ENCODE assay signal across 14 cellular contexts in genomic region chr12:68617160-68617926, GRCh38. TPM values are rescaled to one million over a fixed set of nuclear protein-coding genes. Genes with fewer than 3 reads are reported as not detected.
DNase-seq lines count a peak whose midpoint lies in the region; ATAC-seq, FAIRE-seq and TF ChIP-seq lines count a peak whose summit lies in the region.
"Had no signal": no experiment of that assay in that cellular context is flagged by ENCODE, and none has a peak within 500 bp of the region (broad histone marks: within the 10 kb centered on the region; RNA-seq: fewer than 3 reads in every experiment).

No MANE protein-coding gene starts in this region.

- no peak for FAIRE-seq in keratinocyte (lab: Jason Lieb, UNC)

- H3K79me2 ChIP-seq in GM23248 (ENCODE audit: insufficient read depth) = peaks cover 100% of the 10 kb centered on the region
- peaks cover 100% of the 10 kb centered on the region for H3K79me2 ChIP-seq in keratinocyte (ENCODE audit: control insufficient read depth, insufficient read depth, low read length)

- H3K27me3 ChIP-seq in GM23248 (replicated peaks; ENCODE audit: insufficient read depth) (no peaks in the 10 kb centered on the region), keratinocyte (ENCODE audit: control insufficient read depth, extremely low read depth, insufficient read depth, low read length) (no peaks in the 10 kb centered on the region)
- H3K27me3 ChIP-seq: tibial nerve had no signal

- H3K9ac ChIP-seq in GM23248 (peak overlapping the region; percentile 52), keratinocyte (ENCODE audit: control insufficient read depth, extremely low read depth, insufficient read depth, low read length) (peak overlapping the region; percentile 18)

- no peak for ATAC-seq in GM18907 (IDR thresholded peaks at IDR 0.05; ENCODE audit: unreplicated experiment)

- H3K4me1 ChIP-seq in GM23248 (ENCODE audit: insufficient read depth) (peaks cover 83% of the 10 kb centered on the region), keratinocyte (ENCODE audit: control insufficient read depth, extremely low read depth, insufficient read depth, low read length) (peaks cover 50% of the 10 kb centered on the region)

- H2AFZ ChIP-seq in GM23248 = no peak overlapping the region
- H2AFZ ChIP-seq in keratinocyte (ENCODE audit: control insufficient read depth, low read length) = no peak overlapping the region

- H3K27ac ChIP-seq in GM23248 (peak overlapping the region; percentile 73), keratinocyte (ENCODE audit: control insufficient read depth, insufficient read depth, low read length) (peak overlapping the region; percentile 73)
- H3K27ac ChIP-seq: coronary artery had no signal

- H3K4me2 ChIP-seq in GM23248 (ENCODE audit: unreplicated experiment) (peak overlapping the region; percentile 48), keratinocyte (ENCODE audit: control insufficient read depth, extremely low read depth, insufficient read depth, low read depth, low read length) (peak overlapping the region; percentile 39)

- WGBS in GM23248 (ENCODE audit: low coverage in 1 of 2, low lambda C conversion rate in 2 of 2, missing lambda C conversion rate in 2 of 2), 2 experiments = 59 to 60% methylated on average over 4 of the region's 4 CpGs

- peaks cover 6% of the 10 kb centered on the region for H3K9me1 ChIP-seq in keratinocyte (ENCODE audit: control insufficient read depth, extremely low read depth, insufficient read depth, low read length)

- DNase-seq in AG20443 (ENCODE audit: low spot score) (peak; percentile 20), GM23248 (peak; percentile 81), amniotic epithelial cell (ENCODE audit: low read depth) (peak; percentile 82), keratinocyte (ENCODE audit: low read depth, low spot score) (no peak), NCI-H2171 (lab: John Stamatoyannopoulos, UW) (no peak), Ammon's horn (ENCODE audit: low spot score) (no peak), C1 segment of cervical spinal cord (lab: John Stamatoyannopoulos, UW) (no peak)
- DNase-seq: DMS 273 treated with DMSO at 0.1 percent for 48 hours, glutamatergic neuron, NCI-H1417 had no signal

- H3K9me2 ChIP-seq in GM23248 (ENCODE audit: insufficient read depth) = no peaks in the 10 kb centered on the region

- dilution Hi-C loops in keratinocyte (cut with MboI; ENCODE audit: extremely low pct_ligation_motif_present, low sequenced_read_pairs) = no loop called here

- H3K4me3 ChIP-seq in GM23248 = peak overlapping the region; percentile 29
- no peak overlapping the region for H3K4me3 ChIP-seq in keratinocyte (ENCODE audit: control insufficient read depth in 2 of 3, extremely low read depth in 1 of 3, insufficient read depth in 2 of 3, low read depth in 1 of 3, low read length in 3 of 3)
- H3K4me3 ChIP-seq: coronary artery, lung, tibial nerve had no signal

- H4K20me1 ChIP-seq in GM23248 (ENCODE audit: insufficient read depth) (peaks cover 40% of the 10 kb centered on the region), keratinocyte (ENCODE audit: control insufficient read depth, extremely low read depth, insufficient read depth, low read length) (peaks cover 40% of the 10 kb centered on the region)

- H3F3A ChIP-seq in GM23248 (ENCODE audit: insufficient read depth) = peaks cover 76% of the 10 kb centered on the region

- in situ Hi-C loops in GM23248 (cut with MboI) = no loop called here

- H3K9me3 ChIP-seq in GM23248 (ENCODE audit: low read depth) (no peaks in the 10 kb centered on the region), keratinocyte (ENCODE audit: control insufficient read depth, low read depth, low read length) (no peaks in the 10 kb centered on the region)
- H3K9me3 ChIP-seq: tibial nerve had no signal

- H3K36me3 ChIP-seq in GM23248 (ENCODE audit: low read depth) (no peaks in the 10 kb centered on the region), keratinocyte (ENCODE audit: control insufficient read depth in 2 of 2, extremely low read depth in 1 of 2, insufficient read depth in 2 of 2, low read length in 2 of 2) (peaks cover 4 to 15% of the 10 kb centered on the region in 2 experiments)
- H3K36me3 ChIP-seq: tibial nerve had no signal

- TF ChIP-seq CTCF in keratinocyte (optimal IDR thresholded peaks at IDR 0.05 in 1 of 3, IDR thresholded peaks at IDR 0.05 in 1 of 3, conservative IDR thresholded peaks at IDR 0.05 in 1 of 3; ENCODE audit: extremely low read depth in 1 of 3, insufficient read depth in 2 of 3, low read length in 3 of 3) = no peak

RNA-seq across cellular contexts. Expression of gene RAP1B, which starts 6.6 kb away (rescaled TPM):
- total RNA-seq in GM23248 (2014; rRNA removed; shearing (Covaris generic)) = 275 and 290 TPM in 2 replicates
- polyA plus RNA-seq in GM23248 (2016; fragmentation: Nextera tagmentation; extraction: Ambion mirVana) (353 and 363 TPM in 2 replicates), keratinocyte (178 to 274 TPM (median 235 TPM) in 3 replicates)
- 374 TPM for polyA plus RNA-seq in keratinocyte (2011; ENCODE audit: low read depth)
- polyA plus RNA-seq in keratinocyte (2011; cell fraction: cytosol; rRNA removed) = 150 and 330 TPM in 2 replicates
- polyA plus RNA-seq in keratinocyte (2011; cell fraction: nucleus; rRNA removed) = 125 and 137 TPM in 2 replicates
- polyA plus RNA-seq in keratinocyte (2012; ENCODE audit: low replicate concordance) = 166 and 170 TPM in 2 replicates
- 29.0 to 135 TPM (median 49.9 TPM) in 3 replicates for polyA minus RNA-seq in keratinocyte
- polyA minus RNA-seq in keratinocyte (2011; cell fraction: cytosol; rRNA and poly(A)+ RNA removed) = 131 TPM
- polyA minus RNA-seq in keratinocyte (2011; cell fraction: nucleus; rRNA and poly(A)+ RNA removed) = 33.7 and 87.2 TPM in 2 replicates

Comparison
In these comparisons a context has a peak if more than half of its experiments do, and no peak if none do; other contexts are left out.
1. DNase-seq: peak in AG20443 (single experiment), GM23248 (single experiment) and amniotic epithelial cell (single experiment); none in keratinocyte (single experiment), NCI-H2171 (single experiment), Ammon's horn (single experiment) and C1 segment of cervical spinal cord (0 of 14).